ENCODE assay signal across 8 cellular contexts in the genomic region with DNA sequence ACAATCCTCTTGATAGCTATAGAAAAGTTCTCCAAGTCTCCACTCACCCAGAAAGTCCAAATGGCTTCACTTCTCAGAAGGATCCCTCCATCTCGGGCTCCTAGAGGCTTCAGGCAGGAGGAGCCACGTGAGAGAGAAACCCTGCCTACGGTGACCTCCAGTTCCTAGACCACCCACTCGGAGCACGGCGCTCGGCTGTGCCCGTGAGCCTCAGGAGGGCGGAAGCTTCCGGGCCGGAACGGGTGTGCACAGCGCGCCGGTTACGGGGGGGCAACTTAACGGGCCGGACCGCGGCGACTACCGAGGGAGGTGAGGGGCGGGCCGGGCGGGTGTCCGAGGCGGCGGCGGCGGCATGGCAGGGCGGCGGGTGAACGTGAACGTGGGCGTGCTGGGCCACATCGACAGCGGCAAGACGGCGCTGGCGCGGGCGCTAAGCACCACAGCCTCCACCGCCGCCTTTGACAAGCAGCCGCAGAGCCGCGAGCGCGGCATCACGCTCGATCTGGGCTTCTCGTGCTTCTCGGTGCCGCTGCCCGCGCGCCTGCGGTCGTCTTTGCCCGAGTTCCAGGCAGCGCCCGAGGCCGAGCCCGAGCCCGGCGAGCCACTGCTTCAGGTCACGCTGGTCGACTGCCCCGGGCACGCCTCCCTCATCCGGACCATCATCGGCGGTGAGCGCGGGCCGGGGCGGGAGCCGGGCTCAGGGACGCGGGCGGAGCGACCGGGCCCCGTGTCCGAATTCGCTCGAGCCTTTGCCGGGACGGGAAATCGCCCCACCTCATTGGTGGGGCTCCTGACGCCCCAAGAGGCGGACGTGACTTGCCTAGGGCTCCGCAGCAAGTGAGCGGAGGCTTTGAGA. TPM values are rescaled to one million over a fixed set of nuclear protein-coding genes. Genes with fewer than 3 reads are reported as not detected.
A peak's percentile ranks its signal among the peaks of the same experiment; 100 is the strongest.
DNase-seq lines count a peak whose midpoint lies in the region; ATAC-seq and TF ChIP-seq lines count a peak whose summit lies in the region.

TSS of gene EEFSEC (plus strand) at position 326 of the 856 bp plus-strand sequence. CDS start at position 353, 27 bp downstream.

- no peaks in the 10 kb centered on the region for H3K27me3 ChIP-seq in CD4-positive, alpha-beta T cell (ENCODE audit: control insufficient read depth, insufficient read depth, low read length)
- no peaks in the 10 kb centered on the region for H3K27me3 ChIP-seq in duodenal mucosa (ENCODE audit: control insufficient read depth in 1 of 2, insufficient read depth in 2 of 2, low read length in 2 of 2)
- H3K27me3 ChIP-seq in lower lobe of right lung (ENCODE audit: low read depth): no peaks in the 10 kb centered on the region

- DNase-seq in CD4-positive, alpha-beta T cell: peak; percentile 72 to 87 (median 79)
- peak; percentile 64 for DNase-seq in NCI-H748 treated with DMSO at 0.1 percent for 48 hours (lab: John Stamatoyannopoulos, UW)
- peak; percentile 91 for DNase-seq in activated CD4-positive, alpha-beta memory T cell treated with anti-CD3 and anti-CD28 coated beads for 36 hours
- DNase-seq in lower lobe of right lung: peak; percentile 89
- peak; percentile 49 to 91 (median 71) for DNase-seq in stimulated activated CD4-positive, alpha-beta T cell treated with anti-CD3 and anti-CD28 coated beads, TNF-alpha, amount 100 ng/mL, for 1 hour (ENCODE audit: low read depth in 3 of 3, low spot score in 1 of 3)

- peak within 1 kb of the TSS; percentile 84 to 90 for H3K4me3 ChIP-seq in duodenal mucosa (ENCODE audit: low read depth in 1 of 2, low read length in 2 of 2)
- peak within 1 kb of the TSS; percentile 94 for H3K4me3 ChIP-seq in lower lobe of right lung

- H3K27ac ChIP-seq in CD4-positive, alpha-beta T cell (ENCODE audit: low read depth, low read length): peak within 1 kb of the TSS; percentile 56
- H3K27ac ChIP-seq in duodenal mucosa (ENCODE audit: low read depth, low read length) (peak within 1 kb of the TSS; percentile 73), lower lobe of right lung (peak within 1 kb of the TSS; percentile 89)

- peaks cover 4 to 15% of the 10 kb centered on the region in 2 donors for H3K4me1 ChIP-seq in duodenal mucosa (ENCODE audit: control insufficient read depth in 1 of 2, insufficient read depth in 2 of 2, low read length in 2 of 2)
- peaks cover 18% of the 10 kb centered on the region for H3K4me1 ChIP-seq in lower lobe of right lung

- no peaks in the 10 kb centered on the region for H3K27me3 Mint-ChIP-seq in CD4-positive, alpha-beta T cell
- no peaks in the 10 kb centered on the region for H3K27me3 Mint-ChIP-seq in activated CD4-positive, alpha-beta memory T cell treated with anti-CD3 and anti-CD28 coated beads for 36 hours

- H3K36me3 Mint-ChIP-seq in CD4-positive, alpha-beta T cell (ENCODE audit: low read depth): peaks cover 38% of the 10 kb centered on the region
- H3K36me3 Mint-ChIP-seq in activated CD4-positive, alpha-beta memory T cell treated with anti-CD3 and anti-CD28 coated beads for 36 hours: peaks cover 13% of the 10 kb centered on the region

- H3K9ac ChIP-seq in duodenal mucosa (ENCODE audit: low read depth in 1 of 2, low read length in 2 of 2): peak within 1 kb of the TSS; percentile 66 to 69

- H3K27ac Mint-ChIP-seq in CD4-positive, alpha-beta T cell: peak within 1 kb of the TSS; percentile 84
- H3K27ac Mint-ChIP-seq in activated CD4-positive, alpha-beta memory T cell treated with anti-CD3 and anti-CD28 coated beads for 36 hours: peak within 1 kb of the TSS; percentile 78

- peaks cover 40% of the 10 kb centered on the region for H3K4me1 Mint-ChIP-seq in CD4-positive, alpha-beta T cell (ENCODE audit: low read depth)
- H3K4me1 Mint-ChIP-seq in activated CD4-positive, alpha-beta memory T cell treated with anti-CD3 and anti-CD28 coated beads for 36 hours (ENCODE audit: low read depth): peaks cover 18% of the 10 kb centered on the region

- POLR2A ChIA-PET in CD4-positive, alpha-beta T cell (lab: Charles Lee): interaction anchor here (0.5 to 2.9 kb wide), 10 partner anchors 10 to 1163 kb away, joined by 3 to 77 read pairs (median 4); partner anchors contain the start of gene RUVBL1
- POLR2A ChIA-PET in activated CD4-positive, alpha-beta memory T cell treated with anti-CD3 and anti-CD28 coated beads for 36 hours (lab: Charles Lee): interaction anchor here (0.8 to 2.8 kb wide), 7 partner anchors 30 to 180 kb away, joined by 3 to 32 read pairs (median 4); partner anchors contain the start of genes RUVBL1 and SEC61A1

- H3K4me3 Mint-ChIP-seq in CD4-positive, alpha-beta T cell: peak within 1 kb of the TSS; percentile 87
- peak within 1 kb of the TSS; percentile 85 for H3K4me3 Mint-ChIP-seq in activated CD4-positive, alpha-beta memory T cell treated with anti-CD3 and anti-CD28 coated beads for 36 hours

- CTCF ChIA-PET in CD4-positive, alpha-beta T cell (lab: Charles Lee): interaction anchor here (0.7 to 2.5 kb wide), 5 partner anchors 30 to 78 kb away, joined by 3 to 10 read pairs (median 3); partner anchors contain the start of gene RUVBL1
- CTCF ChIA-PET in activated CD4-positive, alpha-beta memory T cell treated with anti-CD3 and anti-CD28 coated beads for 36 hours (lab: Charles Lee): interaction anchor here (0.8 to 1.8 kb wide), 6 partner anchors 20 to 605 kb away, joined by 3 to 9 read pairs (median 4); partner anchors contain the start of gene RUVBL1

- no peaks in the 10 kb centered on the region for H3K9me3 ChIP-seq in CD4-positive, alpha-beta T cell (ENCODE audit: control insufficient read depth, low read length)
- H3K9me3 ChIP-seq in duodenal mucosa (ENCODE audit: control insufficient read depth in 1 of 2, low read length in 2 of 2): peaks cover 0 to 4% of the 10 kb centered on the region in 2 donors
- peaks cover 3% of the 10 kb centered on the region for H3K9me3 ChIP-seq in lower lobe of right lung

- intact Hi-C loops in CD4-positive, alpha-beta T cell (cut with DNase I, micrococcal nuclease): loop anchor here (1.0 to 10.0 kb wide), 5 partner anchors 29 to 1679 kb away; partner anchors contain the start of genes ABTB1 (in 1 of the 2), RUVBL1 (in 1 of the 2), SEC61A1 (in 1 of the 2) and ZXDC (in 1 of the 2)
- intact Hi-C loops in activated CD4-positive, alpha-beta memory T cell treated with anti-CD3 and anti-CD28 coated beads for 36 hours (cut with micrococcal nuclease): loop anchor here (1.0 to 5.0 kb wide), 4 partner anchors 29 to 481 kb away; partner anchors contain the start of genes ABTB1 and SEC61A1
- intact Hi-C loops in lower lobe of right lung (cut with DNase I): no loop called here

- peak; percentile 87 for ATAC-seq in CD4-positive, alpha-beta T cell (ENCODE audit: poor library complexity)
- ATAC-seq in GM19395 (IDR thresholded peaks at IDR 0.05; ENCODE audit: unreplicated experiment) (peak; percentile 83), HG03521 (IDR thresholded peaks at IDR 0.05; ENCODE audit: unreplicated experiment) (peak; percentile 93), lower lobe of right lung (peak; percentile 97 to 98)

- H3K36me3 ChIP-seq in duodenal mucosa (ENCODE audit: control insufficient read depth in 1 of 2, insufficient read depth in 2 of 2, low read length in 2 of 2): peaks cover 0 to 5% of the 10 kb centered on the region in 2 donors
- peaks cover 5% of the 10 kb centered on the region for H3K36me3 ChIP-seq in lower lobe of right lung

- H3K9me3 Mint-ChIP-seq in CD4-positive, alpha-beta T cell: no peaks in the 10 kb centered on the region
- peaks cover 3% of the 10 kb centered on the region for H3K9me3 Mint-ChIP-seq in activated CD4-positive, alpha-beta memory T cell treated with anti-CD3 and anti-CD28 coated beads for 36 hours

- no peak for TF ChIP-seq CTCF in CD4-positive, alpha-beta T cell (IDR thresholded peaks at IDR 0.05)
- TF ChIP-seq CTCF in lower lobe of right lung (IDR thresholded peaks at IDR 0.05): no peak

RNA-seq across cellular contexts. Expression of gene EEFSEC, which starts in this region (rescaled TPM):
- 10 to 100 TPM; 13.1 to 13.9 TPM for total RNA-seq in CD4-positive, alpha-beta T cell
- total RNA-seq in activated CD4-positive, alpha-beta memory T cell treated with anti-CD3 and anti-CD28 coated beads for 36 hours: 10 to 100 TPM; 16.1 to 17.2 TPM
- total RNA-seq in lower lobe of right lung: 15.6 TPM

Comparison
In these comparisons a context has a peak if more than half of its experiments do, and no peak if none do; other contexts are left out.
1. Peak in every context shown above with its lines: DNase-seq, ATAC-seq, H3K4me3 ChIP-seq and H3K27ac ChIP-seq.